Comparison of ENCODE assay signal across 8 cellular contexts in the genomic region with DNA sequence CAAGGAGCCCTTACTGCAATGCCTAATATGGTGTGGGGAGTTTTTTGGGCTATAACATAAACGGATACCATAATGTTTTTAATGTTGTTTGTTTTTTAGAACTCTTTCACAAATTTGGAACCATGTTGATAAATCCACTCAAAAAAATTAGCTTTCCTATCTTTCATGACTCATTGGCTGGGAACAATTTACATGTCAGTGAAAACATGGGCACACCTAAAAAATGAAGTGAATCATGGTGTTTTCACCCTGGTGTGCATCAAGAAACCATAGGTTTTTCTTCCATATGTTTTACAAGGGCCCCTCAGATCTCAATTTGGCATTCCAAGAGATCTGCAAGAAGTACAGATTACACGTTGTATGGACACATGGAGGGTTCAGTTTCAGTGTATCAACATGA.
"Had no signal": no experiment of that assay in that cellular context is flagged by ENCODE, and none has a peak within 500 bp of the region (broad histone marks: within the 10 kb centered on the region; RNA-seq: fewer than 3 reads in every experiment).

No MANE protein-coding gene starts in this region.

- DNase-seq: IMR-90, KBM-7, KG1 had no signal

- H3K4me3 ChIP-seq: K562 had no signal

- H3K4me3 Mint-ChIP-seq: IgD-negative memory B cell had no signal

- H3K27ac ChIP-seq: HL-60 had no signal

- H3K36me3 Mint-ChIP-seq: IgD-negative memory B cell had no signal

- H3K27ac Mint-ChIP-seq: IgD-negative memory B cell had no signal

- ATAC-seq: HepG2, K562 had no signal

- FAIRE-seq: HepG2, HTR-8/SVneo, K562 had no signal
